21 cellular contexts compared by ENCODE assay signal in genomic region chr2:181782630-181783029, GRCh38.
DNase-seq lines count a peak whose midpoint lies in the region; ATAC-seq, FAIRE-seq and TF ChIP-seq lines count a peak whose summit lies in the region.
"Had no signal": no experiment of that assay in that cellular context is flagged by ENCODE, and none has a peak within 500 bp of the region (broad histone marks: within the 10 kb centered on the region; RNA-seq: fewer than 3 reads in every experiment).

No MANE protein-coding gene starts in this region.

- no peaks in the 10 kb centered on the region for H3K27me3 ChIP-seq in Panc1 (ENCODE audit: control insufficient read depth, insufficient read depth, low read length)
- H3K27me3 ChIP-seq in endothelial cell of umbilical vein (ENCODE audit: control insufficient read depth in 2 of 2, insufficient read depth in 2 of 2, low read length in 2 of 2): no peaks in the 10 kb centered on the region
- no peaks in the 10 kb centered on the region for H3K27me3 ChIP-seq in upper lobe of right lung
- H3K27me3 ChIP-seq: BLaER1 treated with 17β-estradiol and CSF1 and Interleukin-3, amounts not matched to agents 10 nM and 100 nM had no signal

- H4K20me1 ChIP-seq in endothelial cell of umbilical vein (replicated peaks; ENCODE audit: control insufficient read depth, extremely low read depth, insufficient read depth, low read length): no peaks in the 10 kb centered on the region
- H4K20me1 ChIP-seq: BLaER1 treated with 17β-estradiol and CSF1 and Interleukin-3, amounts not matched to agents 10 nM and 100 nM had no signal

- H3K9me3 Mint-ChIP-seq in osteocyte (ENCODE audit: unreplicated experiment): no peaks in the 10 kb centered on the region
- H3K9me3 Mint-ChIP-seq: CD8-positive, alpha-beta T cell had no signal

- H3K4me3 Mint-ChIP-seq in osteocyte (ENCODE audit: unreplicated experiment): no peak overlapping the region
- H3K4me3 Mint-ChIP-seq: CD8-positive, alpha-beta T cell had no signal

- H3K27ac ChIP-seq in Panc1 (ENCODE audit: low read length): peak overlapping the region; percentile 85
- no peak overlapping the region for H3K27ac ChIP-seq in endothelial cell of umbilical vein (ENCODE audit: insufficient read depth, low read depth, low read length)
- no peak overlapping the region for H3K27ac ChIP-seq in upper lobe of right lung
- H3K27ac ChIP-seq: BLaER1 treated with 17β-estradiol and CSF1 and Interleukin-3, amounts not matched to agents 10 nM and 100 nM had no signal

- H3K4me3 ChIP-seq in Panc1 (ENCODE audit: low read depth in 2 of 2, low read length in 2 of 2) (no peak overlapping the region), endothelial cell of umbilical vein (replicated peaks in 1 of 3; ENCODE audit: insufficient read depth in 1 of 3, low read depth in 1 of 3, low read length in 3 of 3) (no peak overlapping the region), upper lobe of right lung (no peak overlapping the region)
- H3K4me3 ChIP-seq: BLaER1 treated with 17β-estradiol and CSF1 and Interleukin-3, amounts not matched to agents 10 nM and 100 nM had no signal

- H3K9me1 ChIP-seq in endothelial cell of umbilical vein (replicated peaks; ENCODE audit: control insufficient read depth, extremely low read depth, insufficient read depth, low read length): no peaks in the 10 kb centered on the region

- H3K27ac Mint-ChIP-seq in osteocyte (ENCODE audit: unreplicated experiment): peak overlapping the region; percentile 36
- H3K27ac Mint-ChIP-seq: CD8-positive, alpha-beta T cell had no signal

- no peak overlapping the region for H2AFZ ChIP-seq in endothelial cell of umbilical vein (ENCODE audit: low read depth, low read length)

- peaks cover 80% of the 10 kb centered on the region for H3K4me1 Mint-ChIP-seq in osteocyte (ENCODE audit: unreplicated experiment)

- H3K36me3 Mint-ChIP-seq in osteocyte (ENCODE audit: unreplicated experiment): no peaks in the 10 kb centered on the region
- H3K36me3 Mint-ChIP-seq: CD8-positive, alpha-beta T cell had no signal

- CTCF ChIA-PET in Panc1 (lab: Charles Lee): no interaction called here
- CTCF ChIA-PET in endothelial cell of umbilical vein (lab: Charles Lee): no interaction called here

- no peaks in the 10 kb centered on the region for H3K27me3 Mint-ChIP-seq in osteocyte (ENCODE audit: unreplicated experiment)

- no peak for TF ChIP-seq POLR2A in endothelial cell of umbilical vein (IDR thresholded peaks at IDR 0.05; ENCODE audit: low read depth, low read length)

- in situ Hi-C loops in Panc1 (cut with HindIII; ENCODE audit: low pct_unique_long_range_greater_than_20kb, low sequenced_read_pairs): no loop called here

- H3K9ac ChIP-seq in endothelial cell of umbilical vein (replicated peaks; ENCODE audit: extremely low read depth, insufficient read depth, low read length): no peak overlapping the region
- H3K9ac ChIP-seq: BLaER1 treated with 17β-estradiol and CSF1 and Interleukin-3, amounts not matched to agents 10 nM and 100 nM had no signal

- TF ChIP-seq CTCF in Panc1 (IDR thresholded peaks at IDR 0.05) (no peak), endothelial cell of umbilical vein (IDR thresholded peaks at IDR 0.05; ENCODE audit: extremely low read depth in 1 of 2, insufficient read depth in 1 of 2, low read depth in 1 of 2, low read length in 2 of 2) (no peak), osteocyte (IDR thresholded peaks at IDR 0.05) (no peak), upper lobe of right lung (IDR thresholded peaks at IDR 0.05) (no peak)

- H3K9me3 ChIP-seq in Panc1 (ENCODE audit: control insufficient read depth, insufficient read depth, low read depth, low read length): peaks cover 9% of the 10 kb centered on the region; the same call in 1 of the 2 replicates
- no peaks in the 10 kb centered on the region for H3K9me3 ChIP-seq in endothelial cell of umbilical vein (replicated peaks; ENCODE audit: control insufficient read depth, insufficient read depth, low read length)
- H3K9me3 ChIP-seq in upper lobe of right lung: no peaks in the 10 kb centered on the region
- H3K9me3 ChIP-seq: BLaER1 treated with 17β-estradiol and CSF1 and Interleukin-3, amounts not matched to agents 10 nM and 100 nM had no signal

- intact Hi-C loops in Panc1 (cut with micrococcal nuclease; ENCODE audit: unreplicated experiment) (no loop called here), endothelial cell of umbilical vein (cut with micrococcal nuclease) (no loop called here), upper lobe of right lung (cut with DNase I) (no loop called here)

- POLR2A ChIA-PET in Panc1 (lab: Charles Lee): no interaction called here
- POLR2A ChIA-PET in endothelial cell of umbilical vein (lab: Charles Lee): no interaction called here

- DNase-seq in ELF-1 (ENCODE audit: low read depth, low spot score): peak; percentile 81
- no peak for DNase-seq in Panc1 (ENCODE audit: low read depth, low spot score)
- no peak for DNase-seq in endothelial cell of umbilical vein (ENCODE audit: low read depth, low spot score)
- DNase-seq in osteocyte (ENCODE audit: extremely low spot score, unreplicated experiment): no peak
- DNase-seq in NOMO-1 treated with dmso at 0.1 percent for 144 hours (lab: John Stamatoyannopoulos, UW; ENCODE audit: unreplicated experiment): no peak
- no peak for DNase-seq in NCI-H1092 treated with DMSO at 0.1 percent for 48 hours (lab: John Stamatoyannopoulos, UW)
- DNase-seq in upper lobe of right lung: no peak
- DNase-seq: CD8-positive, alpha-beta T cell; GOT3; KG1; MM.1S; NCI-H1105 treated with DMSO at 0.1 percent for 48 hours; NCI-H1694 treated with DMSO at 0.1 percent for 48 hours; NCI-H2227 treated with DMSO at 0.1 percent for 48 hours; NCI-H510A treated with DMSO at 0.1 percent for 48 hours; NCI-H774; OCI-M1 had no signal

- H3K4me1 ChIP-seq in Panc1 (ENCODE audit: control insufficient read depth, insufficient read depth, low read length): peaks cover 48% of the 10 kb centered on the region
- H3K4me1 ChIP-seq in endothelial cell of umbilical vein (ENCODE audit: control insufficient read depth, extremely low read depth, insufficient read depth, low read length): peaks cover 49% of the 10 kb centered on the region
- peaks cover 14% of the 10 kb centered on the region for H3K4me1 ChIP-seq in upper lobe of right lung

- no peaks in the 10 kb centered on the region for H3K79me2 ChIP-seq in endothelial cell of umbilical vein (ENCODE audit: control insufficient read depth, insufficient read depth, low read length)

- FAIRE-seq in endothelial cell of umbilical vein (lab: Jason Lieb, UNC): no peak
- FAIRE-seq: D721Med, GM12892 had no signal

- no TSS peak for BruUV-seq in Panc1 (replicated peaks; lab: Mats Ljungman, UMichigan)
- no TSS peak for BruUV-seq in endothelial cell of umbilical vein (replicated peaks; lab: Mats Ljungman, UMichigan)

- H3K4me2 ChIP-seq in endothelial cell of umbilical vein (ENCODE audit: insufficient read depth, low read length): no peak overlapping the region
- H3K4me2 ChIP-seq: BLaER1 treated with 17β-estradiol and CSF1 and Interleukin-3, amounts not matched to agents 10 nM and 100 nM had no signal

- ATAC-seq in Panc1 (peak; percentile 55; the same call in 1 of the 2 replicates), HG03196 (IDR thresholded peaks at IDR 0.05; ENCODE audit: unreplicated experiment) (no peak), upper lobe of right lung (no peak)
- ATAC-seq: CD8-positive, alpha-beta T cell had no signal

- no peaks in the 10 kb centered on the region for H3K36me3 ChIP-seq in Panc1 (ENCODE audit: control insufficient read depth, insufficient read depth, low read length)
- H3K36me3 ChIP-seq in endothelial cell of umbilical vein (ENCODE audit: control insufficient read depth in 2 of 2, extremely low read depth in 1 of 2, insufficient read depth in 2 of 2, low read length in 2 of 2): no peaks in the 10 kb centered on the region
- H3K36me3 ChIP-seq in upper lobe of right lung: no peaks in the 10 kb centered on the region
- H3K36me3 ChIP-seq: BLaER1 treated with 17β-estradiol and CSF1 and Interleukin-3, amounts not matched to agents 10 nM and 100 nM had no signal

- dilution Hi-C loops in endothelial cell of umbilical vein (cut with MboI; ENCODE audit: extremely low pct_ligation_motif_present, low sequenced_read_pairs): no loop called here

TF ChIP-seq in endothelial cell of umbilical vein, 7 proteins besides CTCF, POLR2A, EP300 and RAD21:
- TF ChIP-seq GATA2 (IDR thresholded peaks at IDR 0.05; ENCODE audit: insufficient read depth, insufficient read length, low read depth, low read length) (peak; percentile 26), EZH2 (IDR thresholded peaks at IDR 0.05; ENCODE audit: borderline replicate concordance, low read depth, low read length, severe bottlenecking) (no peak), MYC (IDR thresholded peaks at IDR 0.05; ENCODE audit: low read depth, low read length) (no peak), POLR2AphosphoS5 (IDR thresholded peaks at IDR 0.05; ENCODE audit: insufficient read depth, low read depth, low read length) (no peak), JUN (IDR thresholded peaks at IDR 0.05; ENCODE audit: borderline replicate concordance, insufficient read depth, insufficient read length, low read depth) (no peak)
